In the genomic region with DNA sequence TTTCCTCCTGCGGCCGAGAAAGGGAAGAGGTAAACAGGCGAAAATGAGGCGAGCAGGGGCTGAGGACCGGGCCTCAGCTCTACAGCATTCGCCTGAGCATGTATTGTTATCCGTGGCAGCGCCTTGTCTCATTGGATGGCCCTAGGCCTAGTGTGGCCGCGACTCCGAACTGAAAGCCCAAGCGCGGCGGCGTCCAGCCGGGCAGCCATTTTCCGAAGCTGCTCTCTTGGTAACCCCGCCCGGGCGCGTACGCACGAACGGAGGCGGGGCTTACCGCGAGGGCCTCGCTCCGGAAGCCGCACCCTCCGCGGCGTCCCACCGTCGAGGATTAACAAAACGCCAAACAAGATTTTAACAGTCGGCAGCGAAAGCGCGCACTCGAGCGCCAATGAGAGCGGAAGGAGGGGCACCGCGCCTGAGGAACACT, we compare ENCODE assay signal across 1 cellular context.
TF ChIP-seq lines count a peak whose summit lies in the region.

No MANE protein-coding gene starts in this region.

TF ChIP-seq in K562, 482 proteins besides CTCF, POLR2A, EP300 and RAD21 (continued from another document and continues in another):
- TF ChIP-seq MGA (IDR thresholded peaks at IDR 0.05) (0 out of 2 replicates have a peak, but pooled peaks have one; percentile 51), C11orf30 (IDR thresholded peaks at IDR 0.05; ENCODE audit: low read depth) (no peak), MEF2A (IDR thresholded peaks at IDR 0.05; ENCODE audit: control insufficient read depth, low read depth, low read length) (no peak), ZNF232 (CRISPR knock-in tag; IDR thresholded peaks at IDR 0.05) (0 out of 2 replicates have a peak, but pooled peaks have one; percentile 38), ZNF699 (CRISPR knock-in tag; IDR thresholded peaks at IDR 0.05; ENCODE audit: insufficient replicate concordance) (no peak), HNRNPLL (IDR thresholded peaks at IDR 0.05; ENCODE audit: low read depth, low read length, poor library complexity, severe bottlenecking) (no peak), RBM39 (optimal IDR thresholded peaks at IDR 0.05; ENCODE audit: low read depth, low read length) (no peak), POLR2B (IDR thresholded peaks at IDR 0.05; ENCODE audit: low read depth, partially characterized antibody) (peak; percentile 94), NCOR1 (IDR thresholded peaks at IDR 0.05) (peak; percentile 24), CBX5 (IDR thresholded peaks at IDR 0.05; ENCODE audit: borderline replicate concordance, low read depth) (no peak), PCBP1 (IDR thresholded peaks at IDR 0.05; ENCODE audit: low read depth, low read length, poor library complexity, severe bottlenecking) (no peak), POLR2G (IDR thresholded peaks at IDR 0.05; ENCODE audit: low read depth, low read length) (peak; percentile 98), ZNF146 (CRISPR knock-in tag; IDR thresholded peaks at IDR 0.05; ENCODE audit: unreplicated experiment) (no peak), ZNF384 (IDR thresholded peaks at IDR 0.05; ENCODE audit: low read depth, low read length) (no peak), XRCC4 (IDR thresholded peaks at IDR 0.05; ENCODE audit: extremely low read depth, insufficient read depth, insufficient read length) (no peak), DLX4 (CRISPR knock-in tag; IDR thresholded peaks at IDR 0.05) (no peak), SMAD2 (IDR thresholded peaks at IDR 0.05; ENCODE audit: low read depth, low read length) (no peak), ZNF431 (CRISPR knock-in tag; IDR thresholded peaks at IDR 0.05) (0 out of 2 replicates have a peak, but pooled peaks have one; percentile 32), ZNF398 (CRISPR knock-in tag; IDR thresholded peaks at IDR 0.05) (no peak), ZNF707 (CRISPR knock-in tag; conservative IDR thresholded peaks at IDR 0.05) (no peak), ZNF239 (CRISPR knock-in tag; IDR thresholded peaks at IDR 0.05) (no peak), EHMT2 (IDR thresholded peaks at IDR 0.05) (no peak), KLF6 (CRISPR knock-in tag; IDR thresholded peaks at IDR 0.05; ENCODE audit: borderline replicate concordance) (peak; percentile 32; the same call in 1 of the 2 replicates), BRF2 (IDR thresholded peaks at IDR 0.05; ENCODE audit: borderline replicate concordance, insufficient read depth, insufficient read length) (no peak), GTF2E2 (tag; IDR thresholded peaks at IDR 0.05) (no peak; the same call in 1 of the 2 replicates), CREM (IDR thresholded peaks at IDR 0.05; ENCODE audit: low read depth) (peak; percentile 45; the same call in 1 of the 2 replicates)
- TF ChIP-seq, protein P1, sequence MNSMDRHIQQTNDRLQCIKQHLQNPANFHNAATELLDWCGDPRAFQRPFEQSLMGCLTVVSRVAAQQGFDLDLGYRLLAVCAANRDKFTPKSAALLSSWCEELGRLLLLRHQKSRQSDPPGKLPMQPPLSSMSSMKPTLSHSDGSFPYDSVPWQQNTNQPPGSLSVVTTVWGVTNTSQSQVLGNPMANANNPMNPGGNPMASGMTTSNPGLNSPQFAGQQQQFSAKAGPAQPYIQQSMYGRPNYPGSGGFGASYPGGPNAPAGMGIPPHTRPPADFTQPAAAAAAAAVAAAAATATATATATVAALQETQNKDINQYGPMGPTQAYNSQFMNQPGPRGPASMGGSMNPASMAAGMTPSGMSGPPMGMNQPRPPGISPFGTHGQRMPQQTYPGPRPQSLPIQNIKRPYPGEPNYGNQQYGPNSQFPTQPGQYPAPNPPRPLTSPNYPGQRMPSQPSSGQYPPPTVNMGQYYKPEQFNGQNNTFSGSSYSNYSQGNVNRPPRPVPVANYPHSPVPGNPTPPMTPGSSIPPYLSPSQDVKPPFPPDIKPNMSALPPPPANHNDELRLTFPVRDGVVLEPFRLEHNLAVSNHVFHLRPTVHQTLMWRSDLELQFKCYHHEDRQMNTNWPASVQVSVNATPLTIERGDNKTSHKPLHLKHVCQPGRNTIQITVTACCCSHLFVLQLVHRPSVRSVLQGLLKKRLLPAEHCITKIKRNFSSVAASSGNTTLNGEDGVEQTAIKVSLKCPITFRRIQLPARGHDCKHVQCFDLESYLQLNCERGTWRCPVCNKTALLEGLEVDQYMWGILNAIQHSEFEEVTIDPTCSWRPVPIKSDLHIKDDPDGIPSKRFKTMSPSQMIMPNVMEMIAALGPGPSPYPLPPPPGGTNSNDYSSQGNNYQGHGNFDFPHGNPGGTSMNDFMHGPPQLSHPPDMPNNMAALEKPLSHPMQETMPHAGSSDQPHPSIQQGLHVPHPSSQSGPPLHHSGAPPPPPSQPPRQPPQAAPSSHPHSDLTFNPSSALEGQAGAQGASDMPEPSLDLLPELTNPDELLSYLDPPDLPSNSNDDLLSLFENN (IDR thresholded peaks at IDR 0.05; ENCODE audit: low read depth in 2 of 2, low read length in 2 of 2): no peak
- TF ChIP-seq, protein P2, sequence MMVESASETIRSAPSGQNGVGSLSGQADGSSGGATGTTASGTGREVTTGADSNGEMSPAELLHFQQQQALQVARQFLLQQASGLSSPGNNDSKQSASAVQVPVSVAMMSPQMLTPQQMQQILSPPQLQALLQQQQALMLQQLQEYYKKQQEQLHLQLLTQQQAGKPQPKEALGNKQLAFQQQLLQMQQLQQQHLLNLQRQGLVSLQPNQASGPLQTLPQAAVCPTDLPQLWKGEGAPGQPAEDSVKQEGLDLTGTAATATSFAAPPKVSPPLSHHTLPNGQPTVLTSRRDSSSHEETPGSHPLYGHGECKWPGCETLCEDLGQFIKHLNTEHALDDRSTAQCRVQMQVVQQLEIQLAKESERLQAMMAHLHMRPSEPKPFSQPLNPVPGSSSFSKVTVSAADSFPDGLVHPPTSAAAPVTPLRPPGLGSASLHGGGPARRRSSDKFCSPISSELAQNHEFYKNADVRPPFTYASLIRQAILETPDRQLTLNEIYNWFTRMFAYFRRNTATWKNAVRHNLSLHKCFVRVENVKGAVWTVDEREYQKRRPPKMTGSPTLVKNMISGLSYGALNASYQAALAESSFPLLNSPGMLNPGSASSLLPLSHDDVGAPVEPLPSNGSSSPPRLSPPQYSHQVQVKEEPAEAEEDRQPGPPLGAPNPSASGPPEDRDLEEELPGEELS (CRISPR knock-in tag; IDR thresholded peaks at IDR 0.05; ENCODE audit: borderline replicate concordance): peak; percentile 63; the same call in 1 of the 2 replicates
- TF ChIP-seq, protein P3, sequence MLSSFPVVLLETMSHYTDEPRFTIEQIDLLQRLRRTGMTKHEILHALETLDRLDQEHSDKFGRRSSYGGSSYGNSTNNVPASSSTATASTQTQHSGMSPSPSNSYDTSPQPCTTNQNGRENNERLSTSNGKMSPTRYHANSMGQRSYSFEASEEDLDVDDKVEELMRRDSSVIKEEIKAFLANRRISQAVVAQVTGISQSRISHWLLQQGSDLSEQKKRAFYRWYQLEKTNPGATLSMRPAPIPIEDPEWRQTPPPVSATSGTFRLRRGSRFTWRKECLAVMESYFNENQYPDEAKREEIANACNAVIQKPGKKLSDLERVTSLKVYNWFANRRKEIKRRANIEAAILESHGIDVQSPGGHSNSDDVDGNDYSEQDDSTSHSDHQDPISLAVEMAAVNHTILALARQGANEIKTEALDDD (IDR thresholded peaks at IDR 0.05): no peak
